ENCODE assay signal across 15 cellular contexts in the genomic region with DNA sequence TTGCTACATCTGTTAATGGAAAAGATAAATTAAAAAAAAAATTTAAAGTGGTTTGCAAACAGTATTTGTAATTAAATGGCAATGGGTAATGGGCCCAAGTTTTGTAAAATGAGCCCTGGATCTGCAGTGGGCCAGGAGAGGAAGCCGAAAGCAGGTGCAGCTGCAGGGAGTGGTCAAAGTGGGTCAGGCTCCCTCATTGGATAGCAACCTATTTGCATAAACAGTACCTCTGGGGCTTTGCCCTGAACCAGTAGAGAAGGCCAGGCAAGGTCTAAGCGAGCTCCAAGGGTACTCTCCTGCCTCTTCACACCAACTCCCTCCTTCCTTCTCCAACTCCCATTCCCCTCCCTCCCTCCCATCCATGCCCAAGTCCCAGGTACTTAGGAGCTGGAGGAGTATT.
"Had no signal": no experiment of that assay in that cellular context is flagged by ENCODE, and none has a peak within 500 bp of the region (broad histone marks: within the 10 kb centered on the region; RNA-seq: fewer than 3 reads in every experiment).

No MANE protein-coding gene starts in this region.

- H3K36me3 ChIP-seq: right atrium auricular region, tibial artery had no signal

- ATAC-seq: activated CD8-positive, alpha-beta T cell treated with anti-CD3 and anti-CD28 coated beads, Interleukin-2, amount 10 ng/mL, durations not matched to agents 7 days and 5 days; activated T-cell treated with anti-CD3 and anti-CD28 coated beads, Interleukin-2, amount 50 U/mL, for 72 hours; body of pancreas; left ventricle myocardium superior had no signal

- H3K4me3 ChIP-seq: body of pancreas, right atrium auricular region, tibial artery had no signal

- H3K4me1 ChIP-seq: body of pancreas, right atrium auricular region, tibial artery had no signal

- H3K27ac ChIP-seq: body of pancreas, right atrium auricular region, tibial artery had no signal

- H3K27me3 ChIP-seq: body of pancreas, right atrium auricular region, tibial artery had no signal

- H3K9me3 ChIP-seq: body of pancreas, right atrium auricular region, tibial artery had no signal

- DNase-seq: activated B cell treated with CpG ODN at 0.5 μM for 24 hours; activated CD4-positive, alpha-beta T cell treated with anti-CD3 and anti-CD28 coated beads, Interleukin-2, amount 10 ng/mL, durations not matched to agents 24 days and 14 days; activated CD8-positive, alpha-beta memory T cell treated with anti-CD3 and anti-CD28 coated beads, Interleukin-2, amount 50 U/mL, for 4 hours; activated CD8-positive, alpha-beta T cell treated with anti-CD3 and anti-CD28 coated beads, Interleukin-2, amount 10 ng/mL, durations not matched to agents 7 days and 5 days; activated gamma-delta T cell; activated T-cell treated with anti-CD3 and anti-CD28 coated beads, Interleukin-2, amount 50 U/mL, for 72 hours; body of pancreas; caudate nucleus; hippocampal formation; kidney glomerular epithelial cell; left ventricle myocardium superior; stimulated activated CD4-positive, alpha-beta T cell treated with anti-CD3 and anti-CD28 coated beads, Interleukin-2, amount 100 ng/mL, for 48 hours; stimulated activated naive CD4-positive, alpha-beta T cell; tibial artery had no signal
